9 cellular contexts compared by ENCODE assay signal in genomic region chr4:6720202-6720699, GRCh38. TPM values are rescaled to one million over a fixed set of nuclear protein-coding genes. Genes with fewer than 3 reads are reported as not detected.
DNase-seq lines count a peak whose midpoint lies in the region; ATAC-seq and TF ChIP-seq lines count a peak whose summit lies in the region.
"Had no signal": no experiment of that assay in that cellular context is flagged by ENCODE, and none has a peak within 500 bp of the region (broad histone marks: within the 10 kb centered on the region; RNA-seq: fewer than 3 reads in every experiment).

No MANE protein-coding gene starts in this region.

- peak; percentile 80 for DNase-seq in ELR (ENCODE audit: low read depth)
- DNase-seq in M059J (ENCODE audit: low read depth): peak; percentile 67
- DNase-seq in SKM-1 (lab: John Stamatoyannopoulos, UW; ENCODE audit: unreplicated experiment): peak; percentile 57
- peak; percentile 87 for DNase-seq in activated naive CD4-positive, alpha-beta T cell treated with anti-CD3 and anti-CD28 coated beads, Interleukin-2, amount 10 ng/mL, durations not matched to agents 7 days and 5 days
- peak; percentile 87 for DNase-seq in germinal center (ENCODE audit: low spot score)
- DNase-seq in transverse colon: peak; percentile 87

- H3K27me3 ChIP-seq in parathyroid adenoma (ENCODE audit: control insufficient read depth, insufficient read depth, low read length) (no peaks in the 10 kb centered on the region), transverse colon (no peaks in the 10 kb centered on the region)

- H3K36me3 ChIP-seq in parathyroid adenoma (ENCODE audit: control insufficient read depth, insufficient read depth, low read length): no peaks in the 10 kb centered on the region
- H3K36me3 ChIP-seq in transverse colon: no peaks in the 10 kb centered on the region

- no peaks in the 10 kb centered on the region for H3K79me2 ChIP-seq in parathyroid adenoma

- peaks cover 7% of the 10 kb centered on the region for H3K27me3 Mint-ChIP-seq in activated naive CD4-positive, alpha-beta T cell treated with anti-CD3 and anti-CD28 coated beads, Interleukin-2, amount 10 ng/mL, durations not matched to agents 7 days and 5 days

- H3K4me1 Mint-ChIP-seq in activated naive CD4-positive, alpha-beta T cell treated with anti-CD3 and anti-CD28 coated beads, Interleukin-2, amount 10 ng/mL, durations not matched to agents 7 days and 5 days: peaks cover 31% of the 10 kb centered on the region

- no peaks in the 10 kb centered on the region for H3K9me3 ChIP-seq in parathyroid adenoma (ENCODE audit: control insufficient read depth, low read length)
- H3K9me3 ChIP-seq in transverse colon: no peaks in the 10 kb centered on the region

- TF ChIP-seq POLR2A in transverse colon (IDR thresholded peaks at IDR 0.05): no peak

- no peak overlapping the region for H3K4me2 ChIP-seq in parathyroid adenoma (ENCODE audit: low read length)

- peak overlapping the region; percentile 50 for H2AFZ ChIP-seq in parathyroid adenoma

- no peak overlapping the region for H3K9ac ChIP-seq in parathyroid adenoma

- H3K27ac ChIP-seq in parathyroid adenoma (no peak overlapping the region), transverse colon (no peak overlapping the region)

- 0 to 5% methylated on average over 4 to 14 of the region's 14 CpGs for WGBS in transverse colon (ENCODE audit: low coverage in 1 of 2), 2 donors

- ATAC-seq in HG03571 (IDR thresholded peaks at IDR 0.05; ENCODE audit: unreplicated experiment): no peak

- in situ Hi-C loops in transverse colon (cut with MboI; ENCODE audit: low pct_ligation_motif_present in 1 of 4, low pct_unique_long_range_greater_than_20kb in 1 of 4, low sequenced_read_pairs in 3 of 4): loop anchor here in 3 of 4 donors (10.0 to 25.0 kb wide), 4 partner anchors 165 to 355 kb away; partner anchors contain the start of gene GRPEL1 (in 1 of the 3)

- CTCF ChIA-PET in activated naive CD4-positive, alpha-beta T cell treated with anti-CD3 and anti-CD28 coated beads, Interleukin-2, amount 10 ng/mL, durations not matched to agents 7 days and 5 days (lab: Charles Lee): interaction anchor here (0.8 to 6.6 kb wide), 22 partner anchors 10 to 362 kb away, joined by 3 to 159 read pairs (median 4); partner anchors contain the start of gene GRPEL1

- no peak for TF ChIP-seq EP300 in transverse colon (IDR thresholded peaks at IDR 0.05; ENCODE audit: low read depth)

- H3K4me3 ChIP-seq in parathyroid adenoma (ENCODE audit: low read depth, low read length) (no peak overlapping the region), transverse colon (no peak overlapping the region)

- no peak overlapping the region for H3K4me3 Mint-ChIP-seq in activated naive CD4-positive, alpha-beta T cell treated with anti-CD3 and anti-CD28 coated beads, Interleukin-2, amount 10 ng/mL, durations not matched to agents 7 days and 5 days

- intact Hi-C loops in transverse colon (cut with DNase I; ENCODE audit: low total_unique reads): loop anchor here (5.0 kb wide), 2 partner anchors 62 to 352 kb away; partner anchors contain the start of gene KIAA0232

- peaks cover 9% of the 10 kb centered on the region for H3K36me3 Mint-ChIP-seq in activated naive CD4-positive, alpha-beta T cell treated with anti-CD3 and anti-CD28 coated beads, Interleukin-2, amount 10 ng/mL, durations not matched to agents 7 days and 5 days

- no peaks in the 10 kb centered on the region for H3K9me3 Mint-ChIP-seq in activated naive CD4-positive, alpha-beta T cell treated with anti-CD3 and anti-CD28 coated beads, Interleukin-2, amount 10 ng/mL, durations not matched to agents 7 days and 5 days

- H3K27ac Mint-ChIP-seq in activated naive CD4-positive, alpha-beta T cell treated with anti-CD3 and anti-CD28 coated beads, Interleukin-2, amount 10 ng/mL, durations not matched to agents 7 days and 5 days: no peak overlapping the region

- no peaks in the 10 kb centered on the region for H3K4me1 ChIP-seq in parathyroid adenoma
- H3K4me1 ChIP-seq in transverse colon: peaks cover 4 to 25% (median 12%) of the 10 kb centered on the region in 4 donors

- TF ChIP-seq CTCF in parathyroid adenoma (IDR thresholded peaks at IDR 0.05) (peak; percentile 81), transverse colon (IDR thresholded peaks at IDR 0.05) (peak; percentile 91 to 98 (median 96))

RNA-seq across cellular contexts. Expression of gene BLOC1S4, which starts 4.3 kb away (rescaled TPM):
- total RNA-seq in M059J (2014; rRNA removed; shearing (Covaris generic)): 15.4 and 18.9 TPM in 2 replicates
- 10 to 100 TPM in 3 of 4 donors, under 1 TPM in 1; 1.00 to 18.8 (median 12.4) TPM for total RNA-seq in transverse colon

RNA-seq across cellular contexts. Expression of gene MRFAP1L1, which starts 10.6 kb away (rescaled TPM):
- 56.0 and 81.2 TPM in 2 replicates for total RNA-seq in M059J (2014; rRNA removed; shearing (Covaris generic))
- 10 to 100 TPM; 18.3 to 51.0 (median 30.3) TPM for total RNA-seq in transverse colon

RNA-seq across cellular contexts. Expression of gene S100P, which starts 26.6 kb away (rescaled TPM):
- total RNA-seq in M059J (2014; rRNA removed; shearing (Covaris generic)): not detected in 2 replicates
- 1 to 10 TPM in 2 of 4 donors, not detected in 2; 7.5 to 7.8 TPM for total RNA-seq in transverse colon
- total RNA-seq: glomerular endothelial cell had no signal
